Comparison of ENCODE assay signal across 8 cellular contexts in genomic region chr2:27212626-27213471, GRCh38. TPM values are rescaled to one million over a fixed set of nuclear protein-coding genes. Genes with fewer than 3 reads are reported as not detected.
A peak's percentile ranks its signal among the peaks of the same experiment; 100 is the strongest.
DNase-seq lines count a peak whose midpoint lies in the region; ATAC-seq and TF ChIP-seq lines count a peak whose summit lies in the region.

No MANE protein-coding gene starts in this region.

- H3K4me1 ChIP-seq in NT2/D1 (ENCODE audit: insufficient read depth, insufficient read length): no peaks in the 10 kb centered on the region
- peaks cover 0 to 27% of the 10 kb centered on the region in 2 donors for H3K4me1 ChIP-seq in right atrium auricular region

- TF ChIP-seq CTCF in right atrium auricular region (IDR thresholded peaks at IDR 0.05): no peak

- DNase-seq in SKM-1 treated with dmso at 0.1 percent for 144 hours (lab: John Stamatoyannopoulos, UW; ENCODE audit: unreplicated experiment) (peak; percentile 47), SKM-1 (lab: John Stamatoyannopoulos, UW; ENCODE audit: unreplicated experiment) (no peak), NT2/D1 (ENCODE audit: low read depth, low spot score) (no peak), right atrium auricular region (ENCODE audit: low spot score) (no peak), skeletal muscle cell (ENCODE audit: low read depth) (peak; percentile 41), dermis blood vessel endothelial cell (no peak)

- H3K4me1 Mint-ChIP-seq in activated naive CD8-positive, alpha-beta T cell (ENCODE audit: low read depth): peaks cover 41% of the 10 kb centered on the region

- peaks cover 18% of the 10 kb centered on the region for H3K36me3 Mint-ChIP-seq in activated naive CD8-positive, alpha-beta T cell

- H3K27me3 ChIP-seq in NT2/D1 (ENCODE audit: insufficient read depth, insufficient read length) (no peaks in the 10 kb centered on the region), right atrium auricular region (no peaks in the 10 kb centered on the region)

- peak overlapping the region; percentile 99 for H3K9ac ChIP-seq in NT2/D1 (ENCODE audit: insufficient read length, low read depth)

- peak overlapping the region; percentile 99 for H3K4me3 Mint-ChIP-seq in activated naive CD8-positive, alpha-beta T cell

- H3K9me3 ChIP-seq in NT2/D1 (ENCODE audit: insufficient read depth, low read length) (no peaks in the 10 kb centered on the region), right atrium auricular region (no peaks in the 10 kb centered on the region)

- H3K9me3 Mint-ChIP-seq in activated naive CD8-positive, alpha-beta T cell (ENCODE audit: low read depth): no peaks in the 10 kb centered on the region

- peak; percentile 10 for ATAC-seq in HG02884 (IDR thresholded peaks at IDR 0.05; ENCODE audit: unreplicated experiment)

- H3K36me3 ChIP-seq in NT2/D1 (ENCODE audit: insufficient read depth, insufficient read length, low read length) (peaks cover 50% of the 10 kb centered on the region), right atrium auricular region (no peaks in the 10 kb centered on the region)

- H3K27me3 Mint-ChIP-seq in activated naive CD8-positive, alpha-beta T cell: no peaks in the 10 kb centered on the region

- peak overlapping the region; percentile 100 for H3K27ac Mint-ChIP-seq in activated naive CD8-positive, alpha-beta T cell

- H3K4me3 ChIP-seq in NT2/D1 (ENCODE audit: insufficient read length, low read depth) (peak overlapping the region; percentile 89), right atrium auricular region (peak overlapping the region; percentile 79 to 83), skeletal muscle cell (ENCODE audit: low read depth, low read length) (peak overlapping the region; percentile 77)

- H3K27ac ChIP-seq in right atrium auricular region: peak overlapping the region; percentile 91 to 95

RNA-seq across cellular contexts. Expression of gene SLC5A6, which starts 0.8 kb away (rescaled TPM):
- total RNA-seq in right atrium auricular region (10 to 100 TPM in 1 of 2 donors, 1 to 10 TPM in 1; 9.2 to 14.7 TPM), dermis blood vessel endothelial cell (52.8 and 58.4 TPM in 2 replicates)

RNA-seq across cellular contexts. Expression of gene ATRAID, which starts 1.0 kb away (rescaled TPM):
- total RNA-seq in right atrium auricular region (100 to 1,000 TPM; 193 TPM), dermis blood vessel endothelial cell (111 and 181 TPM in 2 replicates)

RNA-seq across cellular contexts. Expression of gene CAD, which starts 4.3 kb away (rescaled TPM):
- 10 to 100 TPM in 1 of 2 donors, 1 to 10 TPM in 1; 4.8 to 13.2 TPM for total RNA-seq in right atrium auricular region
- total RNA-seq in dermis blood vessel endothelial cell: 33.5 and 69.8 TPM in 2 replicates

RNA-seq across cellular contexts. Expression of gene SLC30A3, which starts 50.0 kb away (rescaled TPM):
- 1 to 10 TPM; 5.7 to 9.4 TPM for total RNA-seq in right atrium auricular region
- total RNA-seq in dermis blood vessel endothelial cell: 17.9 and 25.8 TPM in 2 replicates

Comparison
In these comparisons a context has a peak if more than half of its experiments do, and no peak if none do; other contexts are left out.
1. DNase-seq: peak in SKM-1 treated with dmso at 0.1 percent for 144 hours (single experiment) and skeletal muscle cell (single experiment); none in SKM-1 (single experiment), NT2/D1 (single experiment), right atrium auricular region (single experiment) and dermis blood vessel endothelial cell (single experiment).
2. Peak in every context shown above with its lines, with median percentiles within 50 percentile points of each other: H3K4me3 ChIP-seq.